Comparison of ENCODE assay signal across 26 cellular contexts in the genomic region with DNA sequence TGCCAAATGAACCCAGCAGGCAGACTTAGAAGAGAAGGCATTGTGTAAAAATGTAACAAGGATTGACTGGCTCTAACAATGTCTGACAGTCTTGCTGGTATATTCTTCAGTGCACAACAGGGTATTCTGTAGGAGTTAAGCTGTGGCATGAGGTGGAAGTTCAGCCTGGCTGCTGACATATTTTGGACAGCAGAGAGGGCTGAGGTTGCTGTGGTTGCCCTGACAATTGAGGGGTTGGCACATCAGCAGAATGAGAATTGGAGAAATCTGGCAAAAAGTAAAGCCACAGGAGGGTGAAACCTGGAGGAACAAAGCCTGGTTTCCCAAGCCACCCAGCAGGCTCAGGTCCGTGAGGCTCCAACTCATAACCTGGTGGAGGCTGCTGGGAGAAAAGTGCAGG.
"Had no signal": no experiment of that assay in that cellular context is flagged by ENCODE, and none has a peak within 500 bp of the region (broad histone marks: within the 10 kb centered on the region; RNA-seq: fewer than 3 reads in every experiment).

No MANE protein-coding gene starts in this region.

- H3K27me3 ChIP-seq: body of pancreas, SJCRH30 had no signal

- H3K27me3 Mint-ChIP-seq: activated CD4-positive, alpha-beta memory T cell treated with anti-CD3 and anti-CD28 coated beads, Interleukin-2, amount 10 ng/mL, durations not matched to agents 7 days and 5 days; activated CD4-positive, alpha-beta T cell treated with anti-CD3 and anti-CD28 coated beads, Interleukin-2, amount 10 ng/mL, durations not matched to agents 7 days and 5 days; activated naive CD4-positive, alpha-beta T cell treated with anti-CD3 and anti-CD28 coated beads, Interleukin-2, amount 50 U/mL, for 24 hours; T-helper 17 cell had no signal

- DNase-seq: activated CD4-positive, alpha-beta memory T cell treated with anti-CD3 and anti-CD28 coated beads, Interleukin-2, amount 10 ng/mL, durations not matched to agents 7 days and 5 days; activated CD4-positive, alpha-beta T cell treated with anti-CD3 and anti-CD28 coated beads, Interleukin-2, amount 10 ng/mL, durations not matched to agents 7 days and 5 days; activated CD4-positive, CD25-positive, alpha-beta regulatory T cell; activated CD8-positive, alpha-beta memory T cell treated with anti-CD3 and anti-CD28 coated beads, Interleukin-2, amount 50 U/mL, for 4 hours; activated effector memory CD4-positive, alpha-beta T cell treated with Interleukin-2 at 50 U/mL for 16 hours; activated naive CD4-positive, alpha-beta T cell; activated T-cell treated with anti-CD3 and anti-CD28 coated beads, Interleukin-2, amount 50 U/mL, for 1 hour; aorta; body of pancreas; IMR-90; Kasumi-1; KBM-7; NCI-H1048; NCI-H146; NCI-H1930; NCI-H2171; NCI-H2227 treated with DMSO at 0.1 percent for 48 hours; NCI-H526; NCI-H774; Right ventricle myocardium superior; SJCRH30; T-helper 17 cell; T-helper 9 cell had no signal

- H3K4me3 Mint-ChIP-seq: activated CD4-positive, alpha-beta memory T cell treated with anti-CD3 and anti-CD28 coated beads, Interleukin-2, amount 10 ng/mL, durations not matched to agents 7 days and 5 days; activated CD4-positive, alpha-beta T cell treated with anti-CD3 and anti-CD28 coated beads, Interleukin-2, amount 10 ng/mL, durations not matched to agents 7 days and 5 days; activated naive CD4-positive, alpha-beta T cell treated with anti-CD3 and anti-CD28 coated beads, Interleukin-2, amount 50 U/mL, for 24 hours; activated T-helper 1 cell treated with anti-CD3 and anti-CD28 coated beads, Interleukin-12 subunit alpha, Interleukin-12 subunit beta, Interleukin-2, Interleukin-4 antibody, amounts not matched to agents 30 ng/mL and 10 ng/mL and 1 ng/mL, durations not matched to agents 14 hours and 24 hours and 36 hours; T-helper 17 cell had no signal

- H3K4me1 Mint-ChIP-seq: activated CD4-positive, alpha-beta T cell treated with anti-CD3 and anti-CD28 coated beads, Interleukin-2, amount 10 ng/mL, durations not matched to agents 7 days and 5 days; T-helper 17 cell had no signal

- H3K27ac Mint-ChIP-seq: activated CD4-positive, alpha-beta memory T cell treated with anti-CD3 and anti-CD28 coated beads, Interleukin-2, amount 10 ng/mL, durations not matched to agents 7 days and 5 days; activated CD4-positive, alpha-beta T cell treated with anti-CD3 and anti-CD28 coated beads, Interleukin-2, amount 10 ng/mL, durations not matched to agents 7 days and 5 days; activated naive CD4-positive, alpha-beta T cell treated with anti-CD3 and anti-CD28 coated beads, Interleukin-2, amount 50 U/mL, for 24 hours; activated T-helper 1 cell treated with anti-CD3 and anti-CD28 coated beads, Interleukin-12 subunit alpha, Interleukin-12 subunit beta, Interleukin-2, Interleukin-4 antibody, amounts not matched to agents 30 ng/mL and 10 ng/mL and 1 ng/mL, durations not matched to agents 14 hours and 24 hours and 36 hours; T-helper 17 cell had no signal

- H3K9me3 Mint-ChIP-seq: activated CD4-positive, alpha-beta memory T cell treated with anti-CD3 and anti-CD28 coated beads, Interleukin-2, amount 10 ng/mL, durations not matched to agents 7 days and 5 days; activated naive CD4-positive, alpha-beta T cell treated with anti-CD3 and anti-CD28 coated beads, Interleukin-2, amount 50 U/mL, for 24 hours; activated T-helper 1 cell treated with anti-CD3 and anti-CD28 coated beads, Interleukin-12 subunit alpha, Interleukin-12 subunit beta, Interleukin-2, Interleukin-4 antibody, amounts not matched to agents 30 ng/mL and 10 ng/mL and 1 ng/mL, durations not matched to agents 14 hours and 24 hours and 36 hours had no signal

- H3K27ac ChIP-seq: body of pancreas, RWPE1, SJCRH30 had no signal

- H3K9me3 ChIP-seq: body of pancreas, SJCRH30 had no signal

- ATAC-seq: body of pancreas, T-helper 17 cell had no signal
